In genomic region chr22:36757608-36758220, GRCh38 we compare ENCODE assay signal across 8 cellular contexts. TPM values are rescaled to one million over a fixed set of nuclear protein-coding genes. Genes with fewer than 3 reads are reported as not detected.
DNase-seq lines count a peak whose midpoint lies in the region; ATAC-seq and TF ChIP-seq lines count a peak whose summit lies in the region.

No MANE protein-coding gene starts in this region.

- no peak overlapping the region for H3K4me3 Mint-ChIP-seq in T-helper 2 cell treated with Interferon-gamma antibody and Interleukin-4, amounts not matched to agents 5 μg/mL and 100 μg/mL, for 36 hours

- DNase-seq in EL: peak; percentile 72
- DNase-seq in T-helper 2 cell treated with Interferon-gamma antibody and Interleukin-4, amounts not matched to agents 5 μg/mL and 100 μg/mL, for 36 hours (ENCODE audit: low spot score): peak; percentile 66
- peak in 52 of 58 donors; percentile 10 to 86 (median 50) for DNase-seq in anterior cingulate cortex (lab: John Stamatoyannopoulos, UW)
- peak; percentile 82 for DNase-seq in hepatocyte (ENCODE audit: low spot score)
- peak; percentile 18 for DNase-seq in smooth muscle cell of the brain vasculature (ENCODE audit: low read depth, low spot score)
- DNase-seq in NCI-H774 (lab: John Stamatoyannopoulos, UW): no peak

- no peaks in the 10 kb centered on the region for H3K9me3 Mint-ChIP-seq in T-helper 2 cell treated with Interferon-gamma antibody and Interleukin-4, amounts not matched to agents 5 μg/mL and 100 μg/mL, for 36 hours

- no peaks in the 10 kb centered on the region for H3K27me3 ChIP-seq in Loucy (ENCODE audit: insufficient read depth, low read length, poor library complexity, severe bottlenecking)
- H3K27me3 ChIP-seq in hepatocyte: peaks cover 5% of the 10 kb centered on the region

- H3K4me1 ChIP-seq in Loucy (ENCODE audit: insufficient read depth, low read length, poor library complexity, severe bottlenecking) (no peaks in the 10 kb centered on the region), hepatocyte (ENCODE audit: insufficient read depth) (peaks cover 7% of the 10 kb centered on the region)

- no peak overlapping the region for H3K27ac Mint-ChIP-seq in T-helper 2 cell treated with Interferon-gamma antibody and Interleukin-4, amounts not matched to agents 5 μg/mL and 100 μg/mL, for 36 hours

- H3K4me1 Mint-ChIP-seq in T-helper 2 cell treated with Interferon-gamma antibody and Interleukin-4, amounts not matched to agents 5 μg/mL and 100 μg/mL, for 36 hours (ENCODE audit: low read depth): no peaks in the 10 kb centered on the region

- no peaks in the 10 kb centered on the region for H3K9me2 ChIP-seq in Loucy (replicated peaks; ENCODE audit: low read depth, low read length)
- H3K9me2 ChIP-seq in hepatocyte (replicated peaks; ENCODE audit: insufficient read depth): no peaks in the 10 kb centered on the region

- H3K79me2 ChIP-seq in Loucy (ENCODE audit: insufficient read depth, low read length) (no peaks in the 10 kb centered on the region), hepatocyte (no peaks in the 10 kb centered on the region)

- no peak overlapping the region for H3K9ac ChIP-seq in Loucy (ENCODE audit: low read depth, low read length, poor library complexity, severe bottlenecking)

- H3K9me3 ChIP-seq in Loucy (ENCODE audit: insufficient read depth, low read depth, low read length) (no peaks in the 10 kb centered on the region), hepatocyte (ENCODE audit: low read depth) (no peaks in the 10 kb centered on the region)

- H2AFZ ChIP-seq in Loucy (ENCODE audit: low read length) (no peak overlapping the region), hepatocyte (no peak overlapping the region)

- H3K4me2 ChIP-seq in Loucy (ENCODE audit: low read depth, low read length, poor library complexity, severe bottlenecking) (no peak overlapping the region), hepatocyte (no peak overlapping the region)

- no peaks in the 10 kb centered on the region for H3K36me3 Mint-ChIP-seq in T-helper 2 cell treated with Interferon-gamma antibody and Interleukin-4, amounts not matched to agents 5 μg/mL and 100 μg/mL, for 36 hours (ENCODE audit: low read depth)

- TF ChIP-seq CTCF in Loucy (conservative IDR thresholded peaks at IDR 0.05; ENCODE audit: low read length) (peak; percentile 86), hepatocyte (IDR thresholded peaks at IDR 0.05; ENCODE audit: poor library complexity) (peak; percentile 64)

- H3K36me3 ChIP-seq in Loucy (ENCODE audit: insufficient read depth, low read length): no peaks in the 10 kb centered on the region
- no peaks in the 10 kb centered on the region for H3K36me3 ChIP-seq in hepatocyte (replicated peaks; ENCODE audit: insufficient read depth, low read depth)

- H4K20me1 ChIP-seq in Loucy (ENCODE audit: insufficient read depth, low read length, poor library complexity, severe bottlenecking) (no peaks in the 10 kb centered on the region), hepatocyte (ENCODE audit: insufficient read depth, poor library complexity, severe bottlenecking) (no peaks in the 10 kb centered on the region)

- H3K27ac ChIP-seq in hepatocyte: no peak overlapping the region

- WGBS in hepatocyte (ENCODE audit: low lambda C conversion rate, missing lambda C conversion rate): 77% methylated on average over 19 of the region's 19 CpGs

- ATAC-seq in GM19397 (IDR thresholded peaks at IDR 0.05; ENCODE audit: unreplicated experiment): no peak

- no peak overlapping the region for H3K4me3 ChIP-seq in Loucy (ENCODE audit: low read length, poor library complexity, severe bottlenecking)
- no peak overlapping the region for H3K4me3 ChIP-seq in hepatocyte

- peaks cover 4% of the 10 kb centered on the region for H3K27me3 Mint-ChIP-seq in T-helper 2 cell treated with Interferon-gamma antibody and Interleukin-4, amounts not matched to agents 5 μg/mL and 100 μg/mL, for 36 hours (ENCODE audit: low read depth)

- H3F3A ChIP-seq in Loucy (ENCODE audit: low read depth): no peaks in the 10 kb centered on the region

RNA-seq across cellular contexts. Expression of gene IFT27, which starts 18.2 kb away (rescaled TPM):
- total RNA-seq in hepatocyte: 13.7 and 15.3 TPM in 2 replicates
- polyA plus RNA-seq in hepatocyte: 25.3 and 36.4 TPM in 2 replicates

RNA-seq across cellular contexts. Expression of gene CACNG2, which starts 54.2 kb away (rescaled TPM):
- not detected in 2 replicates for total RNA-seq in hepatocyte
- polyA plus RNA-seq in hepatocyte: not detected in 2 replicates

RNA-seq across cellular contexts. Expression of gene PVALB, which starts 59.1 kb away (rescaled TPM):
- total RNA-seq in hepatocyte: not detected in 2 replicates
- 0.30 TPM in 1 of 2 replicates, not detected in the other for polyA plus RNA-seq in hepatocyte
